Comparison of ENCODE assay signal across 16 cellular contexts in genomic region chr5:112594941-112595340, GRCh38.
DNase-seq lines count a peak whose midpoint lies in the region; ATAC-seq and TF ChIP-seq lines count a peak whose summit lies in the region.
"Had no signal": no experiment of that assay in that cellular context is flagged by ENCODE, and none has a peak within 500 bp of the region (broad histone marks: within the 10 kb centered on the region; RNA-seq: fewer than 3 reads in every experiment).

No MANE protein-coding gene starts in this region.

- H3K9me3 Mint-ChIP-seq in brain = peaks cover 0 to 4% (median 3%) of the 10 kb centered on the region in 5 experiments
- H3K9me3 Mint-ChIP-seq: CD8-positive, alpha-beta T cell; HFFc6 had no signal

- H3K27me3 Mint-ChIP-seq in brain = no peaks in the 10 kb centered on the region

- no peak for ATAC-seq in HG03378 (IDR thresholded peaks at IDR 0.05; ENCODE audit: unreplicated experiment)
- no peak for ATAC-seq in HG03095 (IDR thresholded peaks at IDR 0.05; ENCODE audit: unreplicated experiment)
- ATAC-seq in GM18520 (IDR thresholded peaks at IDR 0.05; ENCODE audit: unreplicated experiment) = no peak
- ATAC-seq: CD8-positive, alpha-beta T cell; HCT116 had no signal

- H3K27me3 ChIP-seq in BLaER1 (no peaks in the 10 kb centered on the region), hepatocyte (no peaks in the 10 kb centered on the region)
- H3K27me3 ChIP-seq in BLaER1 treated with 17β-estradiol and CSF1 and Interleukin-3, amounts not matched to agents 10 nM and 100 nM = no peaks in the 10 kb centered on the region

- no peaks in the 10 kb centered on the region for H3K9me2 ChIP-seq in hepatocyte (replicated peaks; ENCODE audit: insufficient read depth)

- H3K9ac ChIP-seq in BLaER1 = no peak overlapping the region
- H3K9ac ChIP-seq in BLaER1 treated with 17β-estradiol and CSF1 and Interleukin-3, amounts not matched to agents 10 nM and 100 nM = no peak overlapping the region

- WGBS in hepatocyte (ENCODE audit: low lambda C conversion rate, missing lambda C conversion rate) = 79% methylated on average over 1 of the region's 1 CpG

- no peak for TF ChIP-seq CTCF in brain (conservative IDR thresholded peaks at IDR 0.05)
- no peak for TF ChIP-seq CTCF in hepatocyte (IDR thresholded peaks at IDR 0.05; ENCODE audit: poor library complexity)

- H4K20me1 ChIP-seq in BLaER1 (no peaks in the 10 kb centered on the region), hepatocyte (ENCODE audit: insufficient read depth, poor library complexity, severe bottlenecking) (no peaks in the 10 kb centered on the region)
- H4K20me1 ChIP-seq in BLaER1 treated with 17β-estradiol and CSF1 and Interleukin-3, amounts not matched to agents 10 nM and 100 nM = no peaks in the 10 kb centered on the region

- peaks cover 63% of the 10 kb centered on the region for H3K4me1 Mint-ChIP-seq in brain

- peaks cover 29% of the 10 kb centered on the region for H3K4me1 ChIP-seq in BLaER1
- H3K4me1 ChIP-seq in BLaER1 treated with 17β-estradiol and CSF1 and Interleukin-3, amounts not matched to agents 10 nM and 100 nM = peaks cover 9 to 30% (median 21%) of the 10 kb centered on the region in 10 experiments
- no peaks in the 10 kb centered on the region for H3K4me1 ChIP-seq in hepatocyte (ENCODE audit: insufficient read depth)

- peak overlapping the region; percentile 68 for H3K4me2 ChIP-seq in BLaER1
- peak overlapping the region in 8 of 11 experiments; percentile 39 to 70 (median 63); a peak in 12 of 22 replicates for H3K4me2 ChIP-seq in BLaER1 treated with 17β-estradiol and CSF1 and Interleukin-3, amounts not matched to agents 10 nM and 100 nM
- H3K4me2 ChIP-seq in hepatocyte = no peak overlapping the region

- peak overlapping the region in 2 of 5 experiments; percentile 1 to 4 for H3K4me3 Mint-ChIP-seq in brain
- H3K4me3 Mint-ChIP-seq: CD8-positive, alpha-beta T cell; HFFc6 had no signal

- H3K27ac ChIP-seq in BLaER1 (no peak overlapping the region), hepatocyte (peak overlapping the region; percentile 57)
- no peak overlapping the region for H3K27ac ChIP-seq in BLaER1 treated with 17β-estradiol and CSF1 and Interleukin-3, amounts not matched to agents 10 nM and 100 nM
- H3K27ac ChIP-seq: HL-60 had no signal

- DNase-seq in hepatocyte (ENCODE audit: low spot score) = no peak
- DNase-seq: AML-193; Calu3; CD8-positive, alpha-beta T cell; GF-D8; GOT3; H7; HFFc6 had no signal

- no peak overlapping the region for H3K4me3 ChIP-seq in BLaER1
- no peak overlapping the region for H3K4me3 ChIP-seq in BLaER1 treated with 17β-estradiol and CSF1 and Interleukin-3, amounts not matched to agents 10 nM and 100 nM
- H3K4me3 ChIP-seq in hepatocyte = no peak overlapping the region

- H3K36me3 ChIP-seq in BLaER1 (no peaks in the 10 kb centered on the region), hepatocyte (replicated peaks; ENCODE audit: insufficient read depth, low read depth) (no peaks in the 10 kb centered on the region)
- H3K36me3 ChIP-seq in BLaER1 treated with 17β-estradiol and CSF1 and Interleukin-3, amounts not matched to agents 10 nM and 100 nM = no peaks in the 10 kb centered on the region

- H3K9me3 ChIP-seq in BLaER1 (no peaks in the 10 kb centered on the region), hepatocyte (ENCODE audit: low read depth) (no peaks in the 10 kb centered on the region)
- H3K9me3 ChIP-seq in BLaER1 treated with 17β-estradiol and CSF1 and Interleukin-3, amounts not matched to agents 10 nM and 100 nM (replicated peaks in 1 of 11) = 0 out of 22 replicates have a peak, but pooled peaks cover 0 to 7% (median 0%) of the 10 kb centered on the region in 11 experiments

- H3K79me2 ChIP-seq in hepatocyte = no peaks in the 10 kb centered on the region

- no peaks in the 10 kb centered on the region for H3K36me3 Mint-ChIP-seq in brain
- H3K36me3 Mint-ChIP-seq: CD8-positive, alpha-beta T cell had no signal

- no peak overlapping the region for H2AFZ ChIP-seq in hepatocyte

- H3K27ac Mint-ChIP-seq in brain = peak overlapping the region in 4 of 5 experiments; percentile 83 to 98 (median 92)
- H3K27ac Mint-ChIP-seq: CD8-positive, alpha-beta T cell; HFFc6 had no signal
